ENCODE assay signal across 18 cellular contexts in genomic region chr13:50999641-51000040, GRCh38.
"Had no signal": no experiment of that assay in that cellular context is flagged by ENCODE, and none has a peak within 500 bp of the region (broad histone marks: within the 10 kb centered on the region; RNA-seq: fewer than 3 reads in every experiment).

No MANE protein-coding gene starts in this region.

- H3K4me3 ChIP-seq: gastrocnemius medialis, heart left ventricle, lung, tibial nerve, uterus had no signal

- ATAC-seq: gastrocnemius medialis; natural killer cell treated with Interleukin-12 subunit alpha and Interleukin-12 subunit beta and Interleukin-15 and Interleukin-18, amount 100 ng/mL, for 72 hours had no signal

- H3K27ac ChIP-seq: heart left ventricle, tibial nerve, uterus had no signal

- H3K27me3 ChIP-seq: gastrocnemius medialis, heart left ventricle, tibial nerve, uterus had no signal

- H3K4me3 Mint-ChIP-seq: activated CD4-positive, alpha-beta memory T cell treated with anti-CD3 and anti-CD28 coated beads for 36 hours; activated naive CD8-positive, alpha-beta T cell; activated T-helper 1 cell treated with anti-CD3 and anti-CD28 coated beads, Interleukin-12 subunit alpha, Interleukin-12 subunit beta, Interleukin-2, Interleukin-4 antibody, amounts not matched to agents 30 ng/mL and 10 ng/mL and 1 ng/mL, durations not matched to agents 14 hours and 24 hours and 36 hours; natural killer cell treated with Interleukin-12 subunit alpha and Interleukin-12 subunit beta and Interleukin-15 and Interleukin-18, amount 100 ng/mL, for 72 hours; stimulated activated naive CD8-positive, alpha-beta T cell treated with anti-CD3 and anti-CD28 coated beads, Interleukin-15, Interleukin-2, amounts not matched to agents 100 ng/mL and 50 ng/mL, for 24 hours had no signal

- H3K36me3 Mint-ChIP-seq: activated CD4-positive, alpha-beta memory T cell treated with anti-CD3 and anti-CD28 coated beads for 36 hours; natural killer cell treated with Interleukin-12 subunit alpha and Interleukin-12 subunit beta and Interleukin-15 and Interleukin-18, amount 100 ng/mL, for 72 hours had no signal

- H3K9me3 Mint-ChIP-seq: activated CD4-positive, alpha-beta memory T cell treated with anti-CD3 and anti-CD28 coated beads for 36 hours; activated T-helper 1 cell treated with anti-CD3 and anti-CD28 coated beads, Interleukin-12 subunit alpha, Interleukin-12 subunit beta, Interleukin-2, Interleukin-4 antibody, amounts not matched to agents 30 ng/mL and 10 ng/mL and 1 ng/mL, durations not matched to agents 14 hours and 24 hours and 36 hours; natural killer cell treated with Interleukin-12 subunit alpha and Interleukin-12 subunit beta and Interleukin-15 and Interleukin-18, amount 100 ng/mL, for 72 hours; stimulated activated naive CD8-positive, alpha-beta T cell treated with anti-CD3 and anti-CD28 coated beads, Interleukin-15, Interleukin-2, amounts not matched to agents 100 ng/mL and 50 ng/mL, for 24 hours had no signal

- H3K27ac Mint-ChIP-seq: activated CD4-positive, alpha-beta memory T cell treated with anti-CD3 and anti-CD28 coated beads for 36 hours; activated naive CD8-positive, alpha-beta T cell; activated T-helper 1 cell treated with anti-CD3 and anti-CD28 coated beads, Interleukin-12 subunit alpha, Interleukin-12 subunit beta, Interleukin-2, Interleukin-4 antibody, amounts not matched to agents 30 ng/mL and 10 ng/mL and 1 ng/mL, durations not matched to agents 14 hours and 24 hours and 36 hours; natural killer cell treated with Interleukin-12 subunit alpha and Interleukin-12 subunit beta and Interleukin-15 and Interleukin-18, amount 100 ng/mL, for 72 hours; stimulated activated naive CD8-positive, alpha-beta T cell treated with anti-CD3 and anti-CD28 coated beads, Interleukin-15, Interleukin-2, amounts not matched to agents 100 ng/mL and 50 ng/mL, for 24 hours had no signal

- H3K9me3 ChIP-seq: gastrocnemius medialis, heart left ventricle, tibial nerve, uterus had no signal

- H3K36me3 ChIP-seq: gastrocnemius medialis, heart left ventricle, tibial nerve, uterus had no signal

- DNase-seq: activated CD4-positive, alpha-beta memory T cell treated with anti-CD3 and anti-CD28 coated beads for 36 hours; activated T-cell treated with anti-CD3 and anti-CD28 coated beads for 4 hours; central memory CD4-positive, alpha-beta T cell; cortex of kidney; gastrocnemius medialis; heart left ventricle; kidney; nucleus accumbens; posterior cingulate gyrus; stimulated activated CD4-positive, alpha-beta T cell treated with anti-CD3 and anti-CD28 coated beads, Interleukin-2, amount 100 ng/mL, for 48 hours; T-helper 2 cell; uterus had no signal

- H3K4me1 ChIP-seq: gastrocnemius medialis, uterus had no signal
